ENCODE assay signal across 18 cellular contexts in the genomic region with DNA sequence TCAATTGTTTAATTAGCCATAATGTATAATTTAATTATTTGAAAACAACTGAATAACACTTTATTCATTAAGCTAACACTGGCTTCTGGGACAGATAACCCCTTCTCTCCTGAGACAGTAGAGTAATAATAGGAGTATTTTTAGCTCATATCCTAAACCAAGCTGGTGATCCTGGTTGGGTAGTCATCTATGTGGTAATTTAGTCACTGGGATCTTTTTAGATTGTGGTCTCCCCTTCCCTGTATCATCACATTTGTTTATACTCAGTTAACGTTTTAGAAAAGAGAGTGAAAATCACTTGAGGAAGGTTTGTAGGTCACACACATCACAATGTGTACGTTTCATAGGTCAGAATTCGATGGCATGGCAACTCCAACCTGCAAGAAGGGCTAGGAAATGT.
DNase-seq lines count a peak whose midpoint lies in the region; ATAC-seq and TF ChIP-seq lines count a peak whose summit lies in the region.
"Had no signal": no experiment of that assay in that cellular context is flagged by ENCODE, and none has a peak within 500 bp of the region (broad histone marks: within the 10 kb centered on the region; RNA-seq: fewer than 3 reads in every experiment).

No MANE protein-coding gene starts in this region.

- H3K27me3 ChIP-seq in PC-9 (ENCODE audit: insufficient read depth, low read depth) (no peaks in the 10 kb centered on the region), tibial artery (no peaks in the 10 kb centered on the region)
- H3K27me3 ChIP-seq: BE2C had no signal

- H3K79me2 ChIP-seq in PC-9 (ENCODE audit: low read depth): no peaks in the 10 kb centered on the region

- H3K27ac ChIP-seq in PC-9 (no peak overlapping the region), tibial artery (no peak overlapping the region)
- H3K27ac ChIP-seq: GM23248 had no signal

- H3K9me2 ChIP-seq in PC-9 (ENCODE audit: insufficient read depth): 0 out of 2 replicates have a peak, but pooled peaks cover 3% of the 10 kb centered on the region

- peak overlapping the region; percentile 32; the same call in 1 of the 2 replicates for H2AFZ ChIP-seq in PC-9
- H2AFZ ChIP-seq: GM23248 had no signal

- no peaks in the 10 kb centered on the region for H3F3A ChIP-seq in PC-9 (ENCODE audit: insufficient read depth, low read depth)

- no peaks in the 10 kb centered on the region for H4K20me1 ChIP-seq in PC-9 (ENCODE audit: insufficient read depth)

- peaks cover 5% of the 10 kb centered on the region; the same call in 1 of the 2 replicates for H3K4me1 ChIP-seq in PC-9 (replicated peaks; ENCODE audit: insufficient read depth)
- no peaks in the 10 kb centered on the region for H3K4me1 ChIP-seq in tibial artery
- H3K4me1 ChIP-seq: BE2C, HAP-1 had no signal

- CTCF ChIA-PET in PC-9 (lab: Charles Lee): no interaction called here

- in situ Hi-C loops in G401 (cut with HindIII; ENCODE audit: low sequenced_read_pairs): no loop called here

- TF ChIP-seq CTCF in PC-9 (conservative IDR thresholded peaks at IDR 0.05) (no peak), tibial artery (IDR thresholded peaks at IDR 0.05) (no peak)

- POLR2A ChIA-PET in PC-9 (lab: Charles Lee; ENCODE audit: unreplicated experiment): no interaction called here

- BruUV-seq in PC-9 (replicated peaks; lab: Mats Ljungman, UMichigan): no TSS peak

- ATAC-seq in GM18519 (IDR thresholded peaks at IDR 0.05; ENCODE audit: low FRiP score, unreplicated experiment): no peak
- ATAC-seq: K562 had no signal

- H3K4me2 ChIP-seq in PC-9: no peak overlapping the region

- DNase-seq in HT1080 (ENCODE audit: low read depth) (peak; percentile 4), PC-9 (no peak), fibroblast of peridontal ligament (ENCODE audit: extremely low read depth) (peak; percentile 13), KG1 (lab: John Stamatoyannopoulos, UW) (no peak), G401 (ENCODE audit: low spot score) (no peak), tibial artery (no peak)
- DNase-seq: ACHN; BE2C; C1 segment of cervical spinal cord; CD4-positive, CD25-positive, alpha-beta regulatory T cell; CD8-positive, alpha-beta memory T cell; COR-L47; DMS 273 treated with DMSO at 0.1 percent for 48 hours; GF-D8; GM23248 had no signal

- H3K9me3 ChIP-seq in PC-9 (ENCODE audit: insufficient read depth, low read depth) (0 out of 2 replicates have a peak, but pooled peaks cover 7% of the 10 kb centered on the region), tibial artery (no peaks in the 10 kb centered on the region)
- H3K9me3 ChIP-seq: BE2C, HAP-1 had no signal

- H3K4me3 ChIP-seq in PC-9 (no peak overlapping the region), tibial artery (no peak overlapping the region)
- H3K4me3 ChIP-seq: GM23248, HAP-1, K562 had no signal

- H3K36me3 ChIP-seq in PC-9 (ENCODE audit: low read depth): no peaks in the 10 kb centered on the region
- no peaks in the 10 kb centered on the region for H3K36me3 ChIP-seq in tibial artery
- H3K36me3 ChIP-seq: BE2C, HAP-1 had no signal

- intact Hi-C loops in PC-9 (cut with micrococcal nuclease; ENCODE audit: unreplicated experiment) (no loop called here), tibial artery (cut with DNase I; ENCODE audit: low total_unique reads) (no loop called here)

Comparison
In these comparisons a context has a peak if more than half of its experiments do, and no peak if none do; other contexts are left out.
1. DNase-seq: peak in HT1080 (single experiment) and fibroblast of peridontal ligament (single experiment); none in PC-9 (0 of 2), KG1 (single experiment), G401 (single experiment) and tibial artery (0 of 2).